Comparison of ENCODE assay signal across 1 cellular context in the genomic region with DNA sequence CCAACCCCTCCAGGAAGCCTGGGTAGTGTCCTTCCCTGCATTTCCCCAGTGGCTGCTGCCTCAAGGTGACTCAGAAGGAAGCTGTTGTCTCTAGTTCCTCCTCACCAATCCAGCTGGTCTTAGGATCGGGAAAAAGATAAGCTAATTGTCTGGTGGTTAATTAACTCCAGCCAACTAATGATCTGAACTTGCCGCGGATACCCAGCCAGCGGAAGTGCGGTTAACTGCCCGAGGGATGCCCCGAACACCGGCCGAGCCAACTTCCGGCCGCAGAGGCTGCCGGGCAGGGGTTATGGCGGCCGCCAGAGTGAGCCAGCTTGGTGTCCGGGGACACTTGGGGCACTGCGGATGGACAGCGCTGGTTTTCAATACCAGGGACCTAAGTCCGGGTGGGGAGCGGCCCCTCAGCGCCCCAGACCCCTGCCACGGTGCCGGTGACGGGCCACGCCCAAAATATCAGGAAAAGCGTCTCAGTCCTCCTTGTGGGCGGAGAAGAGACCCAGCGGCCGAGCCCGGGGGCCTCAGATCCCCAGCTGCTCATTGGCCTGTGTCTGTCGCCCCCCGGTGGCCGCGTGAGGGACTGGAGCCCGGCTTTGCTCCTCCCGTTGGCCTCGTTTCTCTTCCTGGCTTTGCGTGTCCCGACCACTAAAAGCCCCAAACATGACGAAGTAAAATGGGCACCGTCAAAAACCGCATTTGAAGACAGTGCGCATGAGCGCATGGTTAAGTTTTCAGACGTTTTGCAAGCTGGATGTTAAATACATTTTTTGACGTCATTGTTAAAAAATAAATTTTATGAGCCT.
A peak's percentile ranks its signal among the peaks of the same experiment; 100 is the strongest.
TF ChIP-seq lines count a peak whose summit lies in the region.

No MANE protein-coding gene starts in this region.

TF ChIP-seq in K562, 482 proteins besides CTCF, POLR2A, EP300 and RAD21 (continued from another document and continues in another):
- TF ChIP-seq, protein P1, sequence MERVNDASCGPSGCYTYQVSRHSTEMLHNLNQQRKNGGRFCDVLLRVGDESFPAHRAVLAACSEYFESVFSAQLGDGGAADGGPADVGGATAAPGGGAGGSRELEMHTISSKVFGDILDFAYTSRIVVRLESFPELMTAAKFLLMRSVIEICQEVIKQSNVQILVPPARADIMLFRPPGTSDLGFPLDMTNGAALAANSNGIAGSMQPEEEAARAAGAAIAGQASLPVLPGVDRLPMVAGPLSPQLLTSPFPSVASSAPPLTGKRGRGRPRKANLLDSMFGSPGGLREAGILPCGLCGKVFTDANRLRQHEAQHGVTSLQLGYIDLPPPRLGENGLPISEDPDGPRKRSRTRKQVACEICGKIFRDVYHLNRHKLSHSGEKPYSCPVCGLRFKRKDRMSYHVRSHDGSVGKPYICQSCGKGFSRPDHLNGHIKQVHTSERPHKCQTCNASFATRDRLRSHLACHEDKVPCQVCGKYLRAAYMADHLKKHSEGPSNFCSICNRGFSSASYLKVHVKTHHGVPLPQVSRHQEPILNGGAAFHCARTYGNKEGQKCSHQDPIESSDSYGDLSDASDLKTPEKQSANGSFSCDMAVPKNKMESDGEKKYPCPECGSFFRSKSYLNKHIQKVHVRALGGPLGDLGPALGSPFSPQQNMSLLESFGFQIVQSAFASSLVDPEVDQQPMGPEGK (CRISPR knock-in tag; IDR thresholded peaks at IDR 0.05; ENCODE audit: borderline replicate concordance), result no peak
- TF ChIP-seq SMAD2 (IDR thresholded peaks at IDR 0.05; ENCODE audit: low read depth, low read length) (no peak), ERF (CRISPR knock-in tag; IDR thresholded peaks at IDR 0.05) (peak; percentile 92), NBN (IDR thresholded peaks at IDR 0.05; ENCODE audit: low read depth) (peak; percentile 61; the same call in 1 of the 2 replicates), LARP7 (IDR thresholded peaks at IDR 0.05) (no peak), NONO (IDR thresholded peaks at IDR 0.05; ENCODE audit: low read depth in 2 of 2, low read length in 1 of 2) (no peak), ZNF354B (CRISPR knock-in tag; IDR thresholded peaks at IDR 0.05) (no peak), ZNF212 (CRISPR knock-in tag; IDR thresholded peaks at IDR 0.05) (no peak), POLR2B (IDR thresholded peaks at IDR 0.05; ENCODE audit: low read depth, partially characterized antibody) (peak; percentile 74), STAT5A (IDR thresholded peaks at IDR 0.05; ENCODE audit: borderline replicate concordance, low read length) (no peak), SIN3B (IDR thresholded peaks at IDR 0.05; ENCODE audit: low read depth) (peak; percentile 99), PHF21A (IDR thresholded peaks at IDR 0.05; ENCODE audit: borderline replicate concordance, low read depth) (peak; percentile 81; the same call in 1 of the 2 replicates), TAF1 (IDR thresholded peaks at IDR 0.05; ENCODE audit: control insufficient read depth, extremely low read depth, insufficient read depth, low read length, severe bottlenecking) (peak; percentile 84), MTA1 (IDR thresholded peaks at IDR 0.05; ENCODE audit: borderline replicate concordance) (no peak), SRSF3 (IDR thresholded peaks at IDR 0.05; ENCODE audit: insufficient read depth, low read length) (no peak), CC2D1A (IDR thresholded peaks at IDR 0.05) (peak; percentile 87), NFE2L1 (tag; IDR thresholded peaks at IDR 0.05; ENCODE audit: borderline replicate concordance, low read depth) (no peak), ZNF76 (CRISPR knock-in tag; IDR thresholded peaks at IDR 0.05; ENCODE audit: borderline replicate concordance) (peak; percentile 93), PTRF (tag; IDR thresholded peaks at IDR 0.05) (no peak), HSF4 (CRISPR knock-in tag; IDR thresholded peaks at IDR 0.05; ENCODE audit: borderline replicate concordance) (peak; percentile 87; the same call in 1 of the 2 replicates), ZNF780A (CRISPR knock-in tag; IDR thresholded peaks at IDR 0.05) (no peak), MIER1 (IDR thresholded peaks at IDR 0.05; ENCODE audit: low read depth) (peak; percentile 19; the same call in 1 of the 2 replicates), PHTF2 (CRISPR knock-in tag; IDR thresholded peaks at IDR 0.05) (no peak), HDAC8 (tag; IDR thresholded peaks at IDR 0.05) (peak; percentile 93; the same call in 1 of the 2 replicates), FOXK2 (conservative IDR thresholded peaks at IDR 0.05 in 1 of 2, IDR thresholded peaks at IDR 0.05 in 1 of 2; ENCODE audit: low read depth in 2 of 2) (peak; percentile 15 to 35; a peak in 2 of 4 replicates), ZNF3 (CRISPR knock-in tag; IDR thresholded peaks at IDR 0.05) (no peak), SREBF1 (IDR thresholded peaks at IDR 0.05; ENCODE audit: borderline replicate concordance, low read depth, low read length) (no peak), OTX1 (CRISPR knock-in tag; IDR thresholded peaks at IDR 0.05) (no peak)
- TF ChIP-seq, protein P2, sequence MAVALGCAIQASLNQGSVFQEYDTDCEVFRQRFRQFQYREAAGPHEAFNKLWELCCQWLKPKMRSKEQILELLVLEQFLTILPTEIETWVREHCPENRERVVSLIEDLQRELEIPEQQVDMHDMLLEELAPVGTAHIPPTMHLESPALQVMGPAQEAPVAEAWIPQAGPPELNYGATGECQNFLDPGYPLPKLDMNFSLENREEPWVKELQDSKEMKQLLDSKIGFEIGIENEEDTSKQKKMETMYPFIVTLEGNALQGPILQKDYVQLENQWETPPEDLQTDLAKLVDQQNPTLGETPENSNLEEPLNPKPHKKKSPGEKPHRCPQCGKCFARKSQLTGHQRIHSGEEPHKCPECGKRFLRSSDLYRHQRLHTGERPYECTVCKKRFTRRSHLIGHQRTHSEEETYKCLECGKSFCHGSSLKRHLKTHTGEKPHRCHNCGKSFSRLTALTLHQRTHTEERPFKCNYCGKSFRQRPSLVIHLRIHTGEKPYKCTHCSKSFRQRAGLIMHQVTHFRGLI (CRISPR knock-in tag; IDR thresholded peaks at IDR 0.05), result peak; percentile 88
- TF ChIP-seq, protein P3, sequence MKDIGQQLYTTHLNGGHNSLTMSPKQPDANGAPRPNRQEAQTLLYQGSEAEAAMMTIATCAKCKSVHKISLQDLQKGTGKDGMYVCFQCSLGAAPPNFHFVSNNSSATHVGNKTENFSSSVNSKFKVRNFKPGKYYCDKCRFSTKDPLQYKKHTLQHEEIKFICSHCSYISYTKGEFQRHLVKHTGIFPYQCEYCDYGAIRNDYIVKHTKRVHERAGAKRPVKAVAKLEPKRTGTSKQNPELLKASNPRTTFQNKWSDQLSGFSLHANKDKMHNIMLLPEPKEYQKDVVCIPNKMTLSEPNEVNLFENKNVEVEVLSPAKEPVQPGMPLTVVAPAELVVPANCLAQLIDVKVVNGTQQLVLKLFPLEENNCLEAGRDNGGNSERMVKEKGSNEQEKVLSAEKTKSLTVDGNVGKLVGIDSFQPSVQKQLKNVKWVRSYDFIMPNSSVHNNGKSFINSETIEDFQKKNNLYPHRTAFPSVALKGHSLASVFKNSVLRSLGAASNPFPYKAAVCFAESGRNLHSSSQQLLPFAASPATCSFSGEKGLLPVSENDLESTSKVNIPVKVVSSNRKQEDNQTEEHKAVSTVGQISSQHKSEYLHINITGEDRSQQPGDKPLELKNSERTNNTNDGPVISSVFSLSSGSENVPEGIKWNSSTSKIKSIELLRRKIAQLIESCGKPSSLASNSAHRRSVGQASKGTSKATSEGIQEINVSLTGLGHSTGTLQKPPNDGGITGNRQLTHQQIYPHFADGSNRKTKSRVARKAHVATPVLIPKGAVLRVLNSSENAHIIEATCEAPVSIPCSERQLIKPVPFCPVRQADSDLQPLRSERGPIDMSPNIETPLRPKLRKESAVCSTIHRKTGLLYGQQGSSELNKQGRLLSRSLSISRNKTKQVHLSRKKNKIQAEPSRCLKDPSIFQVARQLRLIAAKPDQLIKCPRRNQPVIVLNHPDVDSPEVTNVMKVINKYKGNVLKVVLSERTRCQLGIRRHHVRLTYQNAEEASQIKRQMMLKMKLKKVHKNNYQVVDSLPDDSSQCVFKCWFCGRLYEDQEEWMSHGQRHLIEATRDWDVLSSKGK (CRISPR knock-in tag; IDR thresholded peaks at IDR 0.05), result no peak
- TF ChIP-seq, protein P4, sequence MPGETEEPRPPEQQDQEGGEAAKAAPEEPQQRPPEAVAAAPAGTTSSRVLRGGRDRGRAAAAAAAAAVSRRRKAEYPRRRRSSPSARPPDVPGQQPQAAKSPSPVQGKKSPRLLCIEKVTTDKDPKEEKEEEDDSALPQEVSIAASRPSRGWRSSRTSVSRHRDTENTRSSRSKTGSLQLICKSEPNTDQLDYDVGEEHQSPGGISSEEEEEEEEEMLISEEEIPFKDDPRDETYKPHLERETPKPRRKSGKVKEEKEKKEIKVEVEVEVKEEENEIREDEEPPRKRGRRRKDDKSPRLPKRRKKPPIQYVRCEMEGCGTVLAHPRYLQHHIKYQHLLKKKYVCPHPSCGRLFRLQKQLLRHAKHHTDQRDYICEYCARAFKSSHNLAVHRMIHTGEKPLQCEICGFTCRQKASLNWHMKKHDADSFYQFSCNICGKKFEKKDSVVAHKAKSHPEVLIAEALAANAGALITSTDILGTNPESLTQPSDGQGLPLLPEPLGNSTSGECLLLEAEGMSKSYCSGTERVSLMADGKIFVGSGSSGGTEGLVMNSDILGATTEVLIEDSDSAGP (CRISPR knock-in tag; IDR thresholded peaks at IDR 0.05), result no peak
- TF ChIP-seq, protein P5, sequence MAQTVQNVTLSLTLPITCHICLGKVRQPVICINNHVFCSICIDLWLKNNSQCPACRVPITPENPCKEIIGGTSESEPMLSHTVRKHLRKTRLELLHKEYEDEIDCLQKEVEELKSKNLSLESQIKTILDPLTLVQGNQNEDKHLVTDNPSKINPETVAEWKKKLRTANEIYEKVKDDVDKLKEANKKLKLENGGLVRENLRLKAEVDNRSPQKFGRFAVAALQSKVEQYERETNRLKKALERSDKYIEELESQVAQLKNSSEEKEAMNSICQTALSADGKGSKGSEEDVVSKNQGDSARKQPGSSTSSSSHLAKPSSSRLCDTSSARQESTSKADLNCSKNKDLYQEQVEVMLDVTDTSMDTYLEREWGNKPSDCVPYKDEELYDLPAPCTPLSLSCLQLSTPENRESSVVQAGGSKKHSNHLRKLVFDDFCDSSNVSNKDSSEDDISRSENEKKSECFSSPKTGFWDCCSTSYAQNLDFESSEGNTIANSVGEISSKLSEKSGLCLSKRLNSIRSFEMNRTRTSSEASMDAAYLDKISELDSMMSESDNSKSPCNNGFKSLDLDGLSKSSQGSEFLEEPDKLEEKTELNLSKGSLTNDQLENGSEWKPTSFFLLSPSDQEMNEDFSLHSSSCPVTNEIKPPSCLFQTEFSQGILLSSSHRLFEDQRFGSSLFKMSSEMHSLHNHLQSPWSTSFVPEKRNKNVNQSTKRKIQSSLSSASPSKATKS (CRISPR knock-in tag; IDR thresholded peaks at IDR 0.05), result no peak
- TF ChIP-seq, protein P6, sequence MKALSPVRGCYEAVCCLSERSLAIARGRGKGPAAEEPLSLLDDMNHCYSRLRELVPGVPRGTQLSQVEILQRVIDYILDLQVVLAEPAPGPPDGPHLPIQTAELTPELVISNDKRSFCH (CRISPR knock-in tag; IDR thresholded peaks at IDR 0.05), result no peak
- TF ChIP-seq, protein P6 (tag; IDR thresholded peaks at IDR 0.05), result peak; percentile 97
- TF ChIP-seq, protein P7, sequence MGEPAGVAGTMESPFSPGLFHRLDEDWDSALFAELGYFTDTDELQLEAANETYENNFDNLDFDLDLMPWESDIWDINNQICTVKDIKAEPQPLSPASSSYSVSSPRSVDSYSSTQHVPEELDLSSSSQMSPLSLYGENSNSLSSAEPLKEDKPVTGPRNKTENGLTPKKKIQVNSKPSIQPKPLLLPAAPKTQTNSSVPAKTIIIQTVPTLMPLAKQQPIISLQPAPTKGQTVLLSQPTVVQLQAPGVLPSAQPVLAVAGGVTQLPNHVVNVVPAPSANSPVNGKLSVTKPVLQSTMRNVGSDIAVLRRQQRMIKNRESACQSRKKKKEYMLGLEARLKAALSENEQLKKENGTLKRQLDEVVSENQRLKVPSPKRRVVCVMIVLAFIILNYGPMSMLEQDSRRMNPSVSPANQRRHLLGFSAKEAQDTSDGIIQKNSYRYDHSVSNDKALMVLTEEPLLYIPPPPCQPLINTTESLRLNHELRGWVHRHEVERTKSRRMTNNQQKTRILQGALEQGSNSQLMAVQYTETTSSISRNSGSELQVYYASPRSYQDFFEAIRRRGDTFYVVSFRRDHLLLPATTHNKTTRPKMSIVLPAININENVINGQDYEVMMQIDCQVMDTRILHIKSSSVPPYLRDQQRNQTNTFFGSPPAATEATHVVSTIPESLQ (CRISPR knock-in tag; IDR thresholded peaks at IDR 0.05), result no peak
- TF ChIP-seq, protein P8, sequence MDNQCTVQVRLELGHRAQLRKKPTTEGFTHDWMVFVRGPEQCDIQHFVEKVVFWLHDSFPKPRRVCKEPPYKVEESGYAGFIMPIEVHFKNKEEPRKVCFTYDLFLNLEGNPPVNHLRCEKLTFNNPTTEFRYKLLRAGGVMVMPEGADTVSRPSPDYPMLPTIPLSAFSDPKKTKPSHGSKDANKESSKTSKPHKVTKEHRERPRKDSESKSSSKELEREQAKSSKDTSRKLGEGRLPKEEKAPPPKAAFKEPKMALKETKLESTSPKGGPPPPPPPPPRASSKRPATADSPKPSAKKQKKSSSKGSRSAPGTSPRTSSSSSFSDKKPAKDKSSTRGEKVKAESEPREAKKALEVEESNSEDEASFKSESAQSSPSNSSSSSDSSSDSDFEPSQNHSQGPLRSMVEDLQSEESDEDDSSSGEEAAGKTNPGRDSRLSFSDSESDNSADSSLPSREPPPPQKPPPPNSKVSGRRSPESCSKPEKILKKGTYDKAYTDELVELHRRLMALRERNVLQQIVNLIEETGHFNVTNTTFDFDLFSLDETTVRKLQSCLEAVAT (IDR thresholded peaks at IDR 0.05), result no peak
- TF ChIP-seq, protein P9, sequence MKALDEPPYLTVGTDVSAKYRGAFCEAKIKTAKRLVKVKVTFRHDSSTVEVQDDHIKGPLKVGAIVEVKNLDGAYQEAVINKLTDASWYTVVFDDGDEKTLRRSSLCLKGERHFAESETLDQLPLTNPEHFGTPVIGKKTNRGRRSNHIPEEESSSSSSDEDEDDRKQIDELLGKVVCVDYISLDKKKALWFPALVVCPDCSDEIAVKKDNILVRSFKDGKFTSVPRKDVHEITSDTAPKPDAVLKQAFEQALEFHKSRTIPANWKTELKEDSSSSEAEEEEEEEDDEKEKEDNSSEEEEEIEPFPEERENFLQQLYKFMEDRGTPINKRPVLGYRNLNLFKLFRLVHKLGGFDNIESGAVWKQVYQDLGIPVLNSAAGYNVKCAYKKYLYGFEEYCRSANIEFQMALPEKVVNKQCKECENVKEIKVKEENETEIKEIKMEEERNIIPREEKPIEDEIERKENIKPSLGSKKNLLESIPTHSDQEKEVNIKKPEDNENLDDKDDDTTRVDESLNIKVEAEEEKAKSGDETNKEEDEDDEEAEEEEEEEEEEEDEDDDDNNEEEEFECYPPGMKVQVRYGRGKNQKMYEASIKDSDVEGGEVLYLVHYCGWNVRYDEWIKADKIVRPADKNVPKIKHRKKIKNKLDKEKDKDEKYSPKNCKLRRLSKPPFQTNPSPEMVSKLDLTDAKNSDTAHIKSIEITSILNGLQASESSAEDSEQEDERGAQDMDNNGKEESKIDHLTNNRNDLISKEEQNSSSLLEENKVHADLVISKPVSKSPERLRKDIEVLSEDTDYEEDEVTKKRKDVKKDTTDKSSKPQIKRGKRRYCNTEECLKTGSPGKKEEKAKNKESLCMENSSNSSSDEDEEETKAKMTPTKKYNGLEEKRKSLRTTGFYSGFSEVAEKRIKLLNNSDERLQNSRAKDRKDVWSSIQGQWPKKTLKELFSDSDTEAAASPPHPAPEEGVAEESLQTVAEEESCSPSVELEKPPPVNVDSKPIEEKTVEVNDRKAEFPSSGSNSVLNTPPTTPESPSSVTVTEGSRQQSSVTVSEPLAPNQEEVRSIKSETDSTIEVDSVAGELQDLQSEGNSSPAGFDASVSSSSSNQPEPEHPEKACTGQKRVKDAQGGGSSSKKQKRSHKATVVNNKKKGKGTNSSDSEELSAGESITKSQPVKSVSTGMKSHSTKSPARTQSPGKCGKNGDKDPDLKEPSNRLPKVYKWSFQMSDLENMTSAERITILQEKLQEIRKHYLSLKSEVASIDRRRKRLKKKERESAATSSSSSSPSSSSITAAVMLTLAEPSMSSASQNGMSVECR (CRISPR knock-in tag; IDR thresholded peaks at IDR 0.05), result peak; percentile 86
